ENCODE assay signal across 39 cellular contexts in genomic region chr4:173443121-173443520, GRCh38. TPM values are rescaled to one million over a fixed set of nuclear protein-coding genes. Genes with fewer than 3 reads are reported as not detected.
"Had no signal": no experiment of that assay in that cellular context is flagged by ENCODE, and none has a peak within 500 bp of the region (broad histone marks: within the 10 kb centered on the region; RNA-seq: fewer than 3 reads in every experiment).

No MANE protein-coding gene starts in this region.

- H3K4me3 Mint-ChIP-seq: activated B cell treated with CpG ODN at 0.5 μM for 24 hours; activated CD4-positive, alpha-beta memory T cell treated with anti-CD3 and anti-CD28 coated beads, Interleukin-2, amount 10 ng/mL, durations not matched to agents 7 days and 5 days; activated CD4-positive, alpha-beta T cell treated with anti-CD3 and anti-CD28 coated beads for 36 hours; activated CD4-positive, alpha-beta T cell treated with anti-CD3 and anti-CD28 coated beads, Interleukin-2, amount 10 ng/mL, durations not matched to agents 7 days and 5 days; activated naive CD4-positive, alpha-beta T cell treated with anti-CD3 and anti-CD28 coated beads for 36 hours; activated naive CD4-positive, alpha-beta T cell treated with anti-CD3 and anti-CD28 coated beads, Interleukin-2, amount 50 U/mL, for 24 hours; activated naive CD8-positive, alpha-beta T cell treated with anti-CD3 and anti-CD28 coated beads for 36 hours; activated naive CD8-positive, alpha-beta T cell treated with anti-CD3 and anti-CD28 coated beads, Interleukin-2, amount 50 U/mL, for 24 hours; activated T-helper 1 cell treated with anti-CD3 and anti-CD28 coated beads, Interleukin-12 subunit alpha, Interleukin-12 subunit beta, Interleukin-2, Interleukin-4 antibody, amounts not matched to agents 30 ng/mL and 10 ng/mL and 1 ng/mL, durations not matched to agents 14 hours and 24 hours and 36 hours; brain; T-helper 17 cell; T-helper 2 cell treated with Interferon-gamma antibody and Interleukin-4, amounts not matched to agents 5 μg/mL and 100 μg/mL, for 36 hours had no signal

- H3K27me3 Mint-ChIP-seq: activated B cell treated with CpG ODN at 0.5 μM for 24 hours; activated CD4-positive, alpha-beta memory T cell treated with anti-CD3 and anti-CD28 coated beads, Interleukin-2, amount 10 ng/mL, durations not matched to agents 7 days and 5 days; activated CD4-positive, alpha-beta T cell treated with anti-CD3 and anti-CD28 coated beads for 36 hours; activated CD4-positive, alpha-beta T cell treated with anti-CD3 and anti-CD28 coated beads, Interleukin-2, amount 10 ng/mL, durations not matched to agents 7 days and 5 days; activated naive CD4-positive, alpha-beta T cell treated with anti-CD3 and anti-CD28 coated beads, Interleukin-2, amount 50 U/mL, for 24 hours; activated naive CD8-positive, alpha-beta T cell treated with anti-CD3 and anti-CD28 coated beads for 36 hours; activated naive CD8-positive, alpha-beta T cell treated with anti-CD3 and anti-CD28 coated beads, Interleukin-2, amount 50 U/mL, for 24 hours; brain; T-helper 17 cell had no signal

- H3K4me1 ChIP-seq: breast epithelium, colonic mucosa had no signal

- H3K36me3 Mint-ChIP-seq: activated naive CD4-positive, alpha-beta T cell treated with anti-CD3 and anti-CD28 coated beads, Interleukin-2, amount 50 U/mL, for 24 hours; activated naive CD8-positive, alpha-beta T cell treated with anti-CD3 and anti-CD28 coated beads for 36 hours had no signal

- DNase-seq: activated B cell treated with CpG ODN at 0.5 μM for 24 hours; activated CD4-positive, alpha-beta memory T cell treated with anti-CD3 and anti-CD28 coated beads, Interleukin-2, amount 10 ng/mL, durations not matched to agents 7 days and 5 days; activated CD4-positive, alpha-beta T cell treated with anti-CD3 and anti-CD28 coated beads for 36 hours; activated CD4-positive, alpha-beta T cell treated with anti-CD3 and anti-CD28 coated beads, Interleukin-2, amount 10 ng/mL, durations not matched to agents 7 days and 5 days; activated CD4-positive, alpha-beta T cell treated with anti-CD3 and anti-CD28 coated beads, Interleukin-2, amount 50 U/mL, for 4 hours; activated CD8-positive, alpha-beta memory T cell treated with anti-CD3 and anti-CD28 coated beads for 24 hours; activated effector memory CD4-positive, alpha-beta T cell treated with anti-CD3 and anti-CD28 coated beads, Interleukin-2, amount 50 U/mL, for 16 hours; activated naive CD4-positive, alpha-beta T cell treated with anti-CD3 and anti-CD28 coated beads for 36 hours; activated naive CD8-positive, alpha-beta T cell treated with anti-CD3 and anti-CD28 coated beads for 36 hours; activated naive CD8-positive, alpha-beta T cell treated with anti-CD3 and anti-CD28 coated beads, Interleukin-2, amount 50 U/mL, for 24 hours; activated T-cell treated with anti-CD3 and anti-CD28 coated beads, Interleukin-2, amount 50 U/mL, for 1 hour; activated T-cell treated with anti-CD3 and anti-CD28 coated beads, Interleukin-2, amount 50 U/mL, for 48 hours; adrenal gland; central memory CD4-positive, alpha-beta T cell; cerebellar nuclear complex; colonic mucosa; effector CD8-positive, alpha-beta T cell; foreskin fibroblast; glutamatergic neuron; heart left ventricle; hypothalamus; T-helper 1 cell; T-helper 17 cell; T1000; WERI-Rb-1 had no signal

- H3K27me3 ChIP-seq: adrenal gland, ascending aorta, breast epithelium, cardiac muscle cell, colonic mucosa, esophagus muscularis mucosa, heart left ventricle had no signal

- H3K27ac ChIP-seq: adrenal gland, ascending aorta, breast epithelium, cardiac muscle cell, colonic mucosa, esophagus muscularis mucosa, heart left ventricle, WERI-Rb-1 had no signal

- H3K4me3 ChIP-seq: adrenal gland, ascending aorta, breast epithelium, cardiac muscle cell, colonic mucosa, esophagus muscularis mucosa, heart left ventricle had no signal

- H3K27ac Mint-ChIP-seq: activated B cell treated with CpG ODN at 0.5 μM for 24 hours; activated CD4-positive, alpha-beta memory T cell treated with anti-CD3 and anti-CD28 coated beads, Interleukin-2, amount 10 ng/mL, durations not matched to agents 7 days and 5 days; activated CD4-positive, alpha-beta T cell treated with anti-CD3 and anti-CD28 coated beads for 36 hours; activated CD4-positive, alpha-beta T cell treated with anti-CD3 and anti-CD28 coated beads, Interleukin-2, amount 10 ng/mL, durations not matched to agents 7 days and 5 days; activated naive CD4-positive, alpha-beta T cell treated with anti-CD3 and anti-CD28 coated beads for 36 hours; activated naive CD4-positive, alpha-beta T cell treated with anti-CD3 and anti-CD28 coated beads, Interleukin-2, amount 50 U/mL, for 24 hours; activated naive CD8-positive, alpha-beta T cell treated with anti-CD3 and anti-CD28 coated beads for 36 hours; activated naive CD8-positive, alpha-beta T cell treated with anti-CD3 and anti-CD28 coated beads, Interleukin-2, amount 50 U/mL, for 24 hours; activated T-helper 1 cell treated with anti-CD3 and anti-CD28 coated beads, Interleukin-12 subunit alpha, Interleukin-12 subunit beta, Interleukin-2, Interleukin-4 antibody, amounts not matched to agents 30 ng/mL and 10 ng/mL and 1 ng/mL, durations not matched to agents 14 hours and 24 hours and 36 hours; activated T-helper 2 cell treated with anti-CD3 and anti-CD28 coated beads, Interferon-gamma antibody, Interleukin-2, Interleukin-4, amounts not matched to agents 10 μg/mL and 5 μg/mL and 100 μg/mL, durations not matched to agents 14 hours and 24 hours and 36 hours; T-helper 17 cell; T-helper 2 cell treated with Interferon-gamma antibody and Interleukin-4, amounts not matched to agents 5 μg/mL and 100 μg/mL, for 36 hours had no signal

- H3K4me1 Mint-ChIP-seq: activated naive CD8-positive, alpha-beta T cell treated with anti-CD3 and anti-CD28 coated beads, Interleukin-2, amount 50 U/mL, for 24 hours had no signal

- H3K9me3 ChIP-seq: adrenal gland, colonic mucosa, esophagus muscularis mucosa had no signal

- FAIRE-seq: endometrium, frontal cortex had no signal

- H3K9me3 Mint-ChIP-seq: activated B cell treated with CpG ODN at 0.5 μM for 24 hours; activated CD4-positive, alpha-beta memory T cell treated with anti-CD3 and anti-CD28 coated beads, Interleukin-2, amount 10 ng/mL, durations not matched to agents 7 days and 5 days; activated naive CD4-positive, alpha-beta T cell treated with anti-CD3 and anti-CD28 coated beads for 36 hours; activated naive CD4-positive, alpha-beta T cell treated with anti-CD3 and anti-CD28 coated beads, Interleukin-2, amount 50 U/mL, for 24 hours; activated T-helper 2 cell treated with anti-CD3 and anti-CD28 coated beads, Interferon-gamma antibody, Interleukin-2, Interleukin-4, amounts not matched to agents 10 μg/mL and 5 μg/mL and 100 μg/mL, durations not matched to agents 14 hours and 24 hours and 36 hours; T-helper 2 cell treated with Interferon-gamma antibody and Interleukin-4, amounts not matched to agents 5 μg/mL and 100 μg/mL, for 36 hours had no signal

- H3K36me3 ChIP-seq: adrenal gland, ascending aorta, breast epithelium, cardiac muscle cell, colonic mucosa, WERI-Rb-1 had no signal

- ATAC-seq: activated CD4-positive, alpha-beta T cell treated with anti-CD3 and anti-CD28 coated beads for 36 hours; activated CD4-positive, CD25-positive, alpha-beta regulatory T cell treated with anti-CD3 and anti-CD28 coated beads, Interleukin-2, amount 50 U/mL, for 24 hours; activated naive CD8-positive, alpha-beta T cell treated with anti-CD3 and anti-CD28 coated beads, Interleukin-2, amount 50 U/mL, for 24 hours; heart left ventricle; T-helper 17 cell had no signal

RNA-seq across cellular contexts. Expression of gene SCRG1, which starts 44.2 kb away (rescaled TPM):
- total RNA-seq: activated B cell treated with CpG ODN at 0.5 μM for 24 hours; activated CD4-positive, alpha-beta memory T cell treated with anti-CD3 and anti-CD28 coated beads, Interleukin-2, amount 10 ng/mL, durations not matched to agents 7 days and 5 days; activated CD4-positive, alpha-beta T cell treated with anti-CD3 and anti-CD28 coated beads for 36 hours; activated CD4-positive, alpha-beta T cell treated with anti-CD3 and anti-CD28 coated beads, Interleukin-2, amount 10 ng/mL, durations not matched to agents 7 days and 5 days; activated naive CD4-positive, alpha-beta T cell treated with anti-CD3 and anti-CD28 coated beads for 36 hours; activated naive CD8-positive, alpha-beta T cell treated with anti-CD3 and anti-CD28 coated beads for 36 hours; activated T-helper 1 cell treated with anti-CD3 and anti-CD28 coated beads, Interleukin-12 subunit alpha, Interleukin-12 subunit beta, Interleukin-2, Interleukin-4 antibody, amounts not matched to agents 30 ng/mL and 10 ng/mL and 1 ng/mL, durations not matched to agents 14 hours and 24 hours and 36 hours; activated T-helper 2 cell treated with anti-CD3 and anti-CD28 coated beads, Interferon-gamma antibody, Interleukin-2, Interleukin-4, amounts not matched to agents 10 μg/mL and 5 μg/mL and 100 μg/mL, durations not matched to agents 14 hours and 24 hours and 36 hours; dermis microvascular lymphatic vessel endothelial cell; epithelial cell of proximal tubule; T-helper 17 cell had no signal
